In genomic region chr19:1082165-1082927, GRCh38 we compare ENCODE assay signal across 8 cellular contexts. TPM values are rescaled to one million over a fixed set of nuclear protein-coding genes. Genes with fewer than 3 reads are reported as not detected.
DNase-seq lines count a peak whose midpoint lies in the region; ATAC-seq and TF ChIP-seq lines count a peak whose summit lies in the region.

No MANE protein-coding gene starts in this region.

- in situ Hi-C loops in brain microvascular endothelial cell (cut with HindIII; ENCODE audit: low pct_ligation_motif_present, low sequenced_read_pairs): no loop called here

- H3K27me3 Mint-ChIP-seq in stimulated activated naive B cell treated with anti-CD40 and anti-IgM and Interleukin-4, amounts not matched to agents 10 μg/mL and 1 μg/mL and 100 μg/mL, for 72 hours: no peaks in the 10 kb centered on the region

- no peak for TF ChIP-seq CTCF in brain microvascular endothelial cell (IDR thresholded peaks at IDR 0.05; ENCODE audit: low read depth, low read length, missing control alignments)
- TF ChIP-seq CTCF in right lobe of liver (IDR thresholded peaks at IDR 0.05): no peak

- no peaks in the 10 kb centered on the region for H3K9me3 Mint-ChIP-seq in stimulated activated naive B cell treated with anti-CD40 and anti-IgM and Interleukin-4, amounts not matched to agents 10 μg/mL and 1 μg/mL and 100 μg/mL, for 72 hours

- intact Hi-C loops in right lobe of liver (cut with DNase I): no loop called here

- H3K4me1 ChIP-seq in right lobe of liver: peaks cover 0 to 14% (median 3%) of the 10 kb centered on the region in 4 donors

- peaks cover 28 to 60% of the 10 kb centered on the region in 2 donors for H3K4me1 Mint-ChIP-seq in stimulated activated naive B cell treated with anti-CD40 and anti-IgM and Interleukin-4, amounts not matched to agents 10 μg/mL and 1 μg/mL and 100 μg/mL, for 72 hours

- no peaks in the 10 kb centered on the region for H3K9me3 ChIP-seq in right lobe of liver

- 26% methylated on average over 21 of the region's 51 CpGs for WGBS in right lobe of liver (ENCODE audit: insufficient coverage, low coverage, low lambda C conversion rate, missing lambda C conversion rate)

- DNase-seq in DMS79 (lab: John Stamatoyannopoulos, UW) (peak; percentile 70), NCI-H1436 treated with DMSO at 0.1 percent for 48 hours (lab: John Stamatoyannopoulos, UW) (peak; percentile 67), T1000 (lab: John Stamatoyannopoulos, UW) (peak; percentile 90), brain microvascular endothelial cell (no peak), right lobe of liver (peak; percentile 79 to 88 (median 86))
- DNase-seq in stimulated activated naive B cell treated with anti-CD40 and anti-IgM and Interleukin-4, amounts not matched to agents 10 μg/mL and 1 μg/mL and 100 μg/mL, for 72 hours: peak; percentile 30

- ATAC-seq in right lobe of liver: peak; percentile 76 to 82 (median 78)
- peak; percentile 49 to 54 for ATAC-seq in stimulated activated naive B cell treated with anti-CD40 and anti-IgM and Interleukin-4, amounts not matched to agents 10 μg/mL and 1 μg/mL and 100 μg/mL, for 72 hours (replicated peaks)
- no peak for ATAC-seq in HG02642 (IDR thresholded peaks at IDR 0.05; ENCODE audit: poor library complexity, unreplicated experiment)
- ATAC-seq in GM19455 (IDR thresholded peaks at IDR 0.05; ENCODE audit: unreplicated experiment): no peak

- peak overlapping the region; percentile 89 for H3K27ac Mint-ChIP-seq in stimulated activated naive B cell treated with anti-CD40 and anti-IgM and Interleukin-4, amounts not matched to agents 10 μg/mL and 1 μg/mL and 100 μg/mL, for 72 hours

- no peak overlapping the region for H3K27ac ChIP-seq in brain microvascular endothelial cell
- no peak overlapping the region for H3K27ac ChIP-seq in right lobe of liver

- no peak for TF ChIP-seq POLR2A in right lobe of liver (IDR thresholded peaks at IDR 0.05)

- H3K4me3 Mint-ChIP-seq in stimulated activated naive B cell treated with anti-CD40 and anti-IgM and Interleukin-4, amounts not matched to agents 10 μg/mL and 1 μg/mL and 100 μg/mL, for 72 hours: peak overlapping the region in 1 of 2 donors; percentile 25

- H3K4me3 ChIP-seq in brain microvascular endothelial cell (ENCODE audit: low read depth, low read length) (peak overlapping the region; percentile 27), right lobe of liver (peak overlapping the region in 1 of 3 donors; percentile 18)

- H3K27me3 ChIP-seq in brain microvascular endothelial cell (replicated peaks) (no peaks in the 10 kb centered on the region), right lobe of liver (no peaks in the 10 kb centered on the region)

- H3K36me3 ChIP-seq in brain microvascular endothelial cell (replicated peaks): no peaks in the 10 kb centered on the region
- H3K36me3 ChIP-seq in right lobe of liver: peaks cover 0 to 5% (median 0%) of the 10 kb centered on the region in 4 donors

- peaks cover 44 to 60% of the 10 kb centered on the region in 2 donors for H3K36me3 Mint-ChIP-seq in stimulated activated naive B cell treated with anti-CD40 and anti-IgM and Interleukin-4, amounts not matched to agents 10 μg/mL and 1 μg/mL and 100 μg/mL, for 72 hours

RNA-seq across cellular contexts. Expression of gene POLR2E, which starts 12.8 kb away (rescaled TPM):
- total RNA-seq in right lobe of liver: 100 to 1,000 TPM; 112 to 256 (median 131) TPM

RNA-seq across cellular contexts. Expression of gene ARHGAP45, which starts 15.4 kb away (rescaled TPM):
- 1 to 10 TPM; 4.2 to 10.0 (median 7.3) TPM for total RNA-seq in right lobe of liver

RNA-seq across cellular contexts. Expression of gene GPX4, which starts 21.4 kb away (rescaled TPM):
- 100 to 1,000 TPM; 204 to 389 (median 212) TPM for total RNA-seq in right lobe of liver

RNA-seq across cellular contexts. Expression of gene ABCA7, which starts 42.4 kb away (rescaled TPM):
- 10 to 100 TPM in 3 of 6 experiments, 1 to 10 TPM in 3; 4.8 to 14.6 (median 9.1) TPM for total RNA-seq in right lobe of liver

RNA-seq across cellular contexts. Expression of gene CNN2, which starts 55.9 kb away (rescaled TPM):
- total RNA-seq in right lobe of liver: 10 to 100 TPM; 16.4 to 53.8 (median 22.2) TPM

Comparison
In these comparisons a context has a peak if more than half of its experiments do, and no peak if none do; other contexts are left out.
1. ATAC-seq: peak in right lobe of liver (4 of 4) and stimulated activated naive B cell treated with anti-CD40 and anti-IgM and Interleukin-4, amounts not matched to agents 10 μg/mL and 1 μg/mL and 100 μg/mL, for 72 hours (2 of 2); none in HG02642 (single experiment) and GM19455 (single experiment).